ENCODE assay signal across 18 cellular contexts in genomic region chr9:70561805-70562395, GRCh38.
DNase-seq lines count a peak whose midpoint lies in the region; ATAC-seq lines count a peak whose summit lies in the region.
"Had no signal": no experiment of that assay in that cellular context is flagged by ENCODE, and none has a peak within 500 bp of the region (broad histone marks: within the 10 kb centered on the region; RNA-seq: fewer than 3 reads in every experiment).

No MANE protein-coding gene starts in this region.

- DNase-seq in EH (ENCODE audit: low read depth) (peak; percentile 86), SJSA1 (ENCODE audit: low read depth in 1 of 2, low spot score in 2 of 2) (peak in 1 of 2 experiments; percentile 29), iris pigment epithelial cell (ENCODE audit: low read depth) (peak; percentile 46), NCI-H1048 (lab: John Stamatoyannopoulos, UW) (no peak), foreskin melanocyte (no peak)
- DNase-seq: activated CD4-positive, alpha-beta memory T cell treated with anti-CD3 and anti-CD28 coated beads for 36 hours; activated T-cell treated with anti-CD3 and anti-CD28 coated beads, Interleukin-2, amount 50 U/mL, for 4 hours; amygdala; DMS53; hippocampal formation; NCI-H2107; NCI-H69 had no signal

- no peak overlapping the region for H3K4me3 Mint-ChIP-seq in stimulated activated memory B cell treated with anti-CD40 and anti-IgM and Interleukin-4, amounts not matched to agents 10 μg/mL and 1 μg/mL and 100 μg/mL, for 72 hours
- H3K4me3 Mint-ChIP-seq: activated T-cell treated with anti-CD3 and anti-CD28 coated beads, Interleukin-2, amount 50 U/mL, for 4 hours had no signal

- no peaks in the 10 kb centered on the region for H3K27me3 ChIP-seq in SJSA1 (replicated peaks)
- H3K27me3 ChIP-seq: BLaER1 treated with 17β-estradiol and CSF1 and Interleukin-3, amounts not matched to agents 10 nM and 100 nM had no signal

- no peaks in the 10 kb centered on the region for H3K9me3 Mint-ChIP-seq in stimulated activated memory B cell treated with anti-CD40 and anti-IgM and Interleukin-4, amounts not matched to agents 10 μg/mL and 1 μg/mL and 100 μg/mL, for 72 hours
- H3K9me3 Mint-ChIP-seq: activated CD4-positive, alpha-beta memory T cell treated with anti-CD3 and anti-CD28 coated beads for 36 hours; activated T-cell treated with anti-CD3 and anti-CD28 coated beads, Interleukin-2, amount 50 U/mL, for 4 hours had no signal

- H3K27ac ChIP-seq in SJSA1: peak overlapping the region; percentile 34
- H3K27ac ChIP-seq: epithelial cell of prostate had no signal

- peaks cover 39% of the 10 kb centered on the region for H3K4me1 ChIP-seq in SJSA1 (replicated peaks)
- H3K4me1 ChIP-seq: prostate gland had no signal

- H3K27ac Mint-ChIP-seq in stimulated activated memory B cell treated with anti-CD40 and anti-IgM and Interleukin-4, amounts not matched to agents 10 μg/mL and 1 μg/mL and 100 μg/mL, for 72 hours: peak overlapping the region; percentile 38

- H3K36me3 Mint-ChIP-seq in stimulated activated memory B cell treated with anti-CD40 and anti-IgM and Interleukin-4, amounts not matched to agents 10 μg/mL and 1 μg/mL and 100 μg/mL, for 72 hours: no peaks in the 10 kb centered on the region
- H3K36me3 Mint-ChIP-seq: activated CD4-positive, alpha-beta memory T cell treated with anti-CD3 and anti-CD28 coated beads for 36 hours had no signal

- no peak overlapping the region for H3K4me3 ChIP-seq in SJSA1
- H3K4me3 ChIP-seq: prostate gland had no signal

- no peaks in the 10 kb centered on the region for H3K27me3 Mint-ChIP-seq in stimulated activated memory B cell treated with anti-CD40 and anti-IgM and Interleukin-4, amounts not matched to agents 10 μg/mL and 1 μg/mL and 100 μg/mL, for 72 hours
- H3K27me3 Mint-ChIP-seq: activated CD4-positive, alpha-beta memory T cell treated with anti-CD3 and anti-CD28 coated beads for 36 hours had no signal

- no peak for ATAC-seq in stimulated activated memory B cell treated with anti-CD40 and anti-IgM and Interleukin-4, amounts not matched to agents 10 μg/mL and 1 μg/mL and 100 μg/mL, for 72 hours
- ATAC-seq in GM18909 (IDR thresholded peaks at IDR 0.05; ENCODE audit: poor library complexity, unreplicated experiment) (no peak), HG03469 (IDR thresholded peaks at IDR 0.05; ENCODE audit: unreplicated experiment) (no peak)
- ATAC-seq: activated T-cell treated with anti-CD3 and anti-CD28 coated beads, Interleukin-2, amount 50 U/mL, for 4 hours had no signal

- H3K36me3 ChIP-seq in SJSA1: no peaks in the 10 kb centered on the region
- H3K36me3 ChIP-seq: BLaER1 treated with 17β-estradiol and CSF1 and Interleukin-3, amounts not matched to agents 10 nM and 100 nM; prostate gland had no signal

- H3K4me1 Mint-ChIP-seq in stimulated activated memory B cell treated with anti-CD40 and anti-IgM and Interleukin-4, amounts not matched to agents 10 μg/mL and 1 μg/mL and 100 μg/mL, for 72 hours: peaks cover 32% of the 10 kb centered on the region

- H3K9me3 ChIP-seq in SJSA1 (replicated peaks): 0 out of 2 replicates have a peak, but pooled peaks cover 2% of the 10 kb centered on the region
- H3K9me3 ChIP-seq: BLaER1 treated with 17β-estradiol and CSF1 and Interleukin-3, amounts not matched to agents 10 nM and 100 nM; prostate gland had no signal

Comparison
In these comparisons a context has a peak if more than half of its experiments do, and no peak if none do; other contexts are left out.
1. DNase-seq: peak in EH (single experiment) and iris pigment epithelial cell (single experiment); none in NCI-H1048 (single experiment) and foreskin melanocyte (single experiment).